Comparison of ENCODE assay signal across 10 cellular contexts in genomic region chr20:45014671-45015415, GRCh38. TPM values are rescaled to one million over a fixed set of nuclear protein-coding genes. Genes with fewer than 3 reads are reported as not detected.
DNase-seq lines count a peak whose midpoint lies in the region; ATAC-seq and TF ChIP-seq lines count a peak whose summit lies in the region.
"Had no signal": no experiment of that assay in that cellular context is flagged by ENCODE, and none has a peak within 500 bp of the region (broad histone marks: within the 10 kb centered on the region; RNA-seq: fewer than 3 reads in every experiment).

No MANE protein-coding gene starts in this region.

- peaks cover 10% of the 10 kb centered on the region for H3K36me3 Mint-ChIP-seq in osteocyte (ENCODE audit: unreplicated experiment)

- peaks cover 42% of the 10 kb centered on the region for H3K4me1 Mint-ChIP-seq in osteocyte (ENCODE audit: unreplicated experiment)

- no peaks in the 10 kb centered on the region for H3K9me3 Mint-ChIP-seq in osteocyte (ENCODE audit: unreplicated experiment)
- H3K9me3 Mint-ChIP-seq: dendritic cell treated with granulocyte-macrophage colony-stimulating factor and Interleukin-4, amounts not matched to agents 40 ng/mL and 50 ng/mL, for 4 days had no signal

- ATAC-seq in RWPE2 (ENCODE audit: low read depth), result peak; percentile 30

- no peak overlapping the region for H3K4me3 ChIP-seq in RWPE2 (ENCODE audit: severe bottlenecking)
- H3K4me3 ChIP-seq: thoracic aorta had no signal

- H3K4me1 ChIP-seq in RWPE2 (ENCODE audit: insufficient read depth, poor library complexity, severe bottlenecking), result peaks cover 60% of the 10 kb centered on the region

- no peaks in the 10 kb centered on the region for H3K27me3 ChIP-seq in RWPE2 (ENCODE audit: insufficient read depth, poor library complexity, severe bottlenecking)

- H3K27me3 Mint-ChIP-seq in osteocyte (ENCODE audit: unreplicated experiment), result no peaks in the 10 kb centered on the region
- H3K27me3 Mint-ChIP-seq: dendritic cell treated with granulocyte-macrophage colony-stimulating factor and Interleukin-4, amounts not matched to agents 40 ng/mL and 50 ng/mL, for 4 days had no signal

- H3K36me3 ChIP-seq in RWPE2 (ENCODE audit: low read depth), result peaks cover 60% of the 10 kb centered on the region
- H3K36me3 ChIP-seq: thoracic aorta had no signal

- peak overlapping the region; percentile 79 for H3K27ac ChIP-seq in RWPE2 (ENCODE audit: poor library complexity, severe bottlenecking)
- H3K27ac ChIP-seq: thoracic aorta had no signal

- TF ChIP-seq CTCF in RWPE2 (IDR thresholded peaks at IDR 0.05; ENCODE audit: poor library complexity, severe bottlenecking) (no peak), osteocyte (IDR thresholded peaks at IDR 0.05) (no peak)

- H3K4me3 Mint-ChIP-seq in osteocyte (ENCODE audit: unreplicated experiment), result no peak overlapping the region
- H3K4me3 Mint-ChIP-seq: dendritic cell treated with granulocyte-macrophage colony-stimulating factor and Interleukin-4, amounts not matched to agents 40 ng/mL and 50 ng/mL, for 4 days had no signal

- peak; percentile 53 for DNase-seq in GM04504 (ENCODE audit: low read depth)
- no peak for DNase-seq in RWPE2 (ENCODE audit: low spot score)
- DNase-seq in fibroblast of peridontal ligament (ENCODE audit: extremely low read depth), result peak; percentile 39
- DNase-seq in osteocyte (ENCODE audit: extremely low spot score, unreplicated experiment), result no peak
- no peak for DNase-seq in kidney glomerular epithelial cell (lab: John Stamatoyannopoulos, UW)
- DNase-seq in DMS153 (lab: John Stamatoyannopoulos, UW), result no peak
- no peak for DNase-seq in SKM-1 (lab: John Stamatoyannopoulos, UW; ENCODE audit: unreplicated experiment)
- DNase-seq in medulla oblongata (ENCODE audit: extremely low spot score), result no peak

- H3K27ac Mint-ChIP-seq in osteocyte (ENCODE audit: unreplicated experiment), result peak overlapping the region; percentile 28
- H3K27ac Mint-ChIP-seq: dendritic cell treated with granulocyte-macrophage colony-stimulating factor and Interleukin-4, amounts not matched to agents 40 ng/mL and 50 ng/mL, for 4 days had no signal

- no peaks in the 10 kb centered on the region for H3K9me3 ChIP-seq in RWPE2 (ENCODE audit: severe bottlenecking)
- H3K9me3 ChIP-seq: thoracic aorta had no signal

RNA-seq across cellular contexts. Expression of gene STK4, which starts 48.5 kb away (rescaled TPM):
- 25.3 and 29.7 TPM in 2 replicates for total RNA-seq in osteocyte

RNA-seq across cellular contexts. Expression of gene TOMM34, which starts 54.6 kb away (rescaled TPM):
- total RNA-seq in osteocyte, result 23.7 and 24.0 TPM in 2 replicates

Comparison
In these comparisons a context has a peak if more than half of its experiments do, and no peak if none do; other contexts are left out.
1. DNase-seq: peak in GM04504 (single experiment) and fibroblast of peridontal ligament (single experiment); none in RWPE2 (single experiment), osteocyte (single experiment), kidney glomerular epithelial cell (single experiment), DMS153 (single experiment), SKM-1 (single experiment) and medulla oblongata (single experiment).